Comparison of ENCODE assay signal across 9 cellular contexts in the genomic region with DNA sequence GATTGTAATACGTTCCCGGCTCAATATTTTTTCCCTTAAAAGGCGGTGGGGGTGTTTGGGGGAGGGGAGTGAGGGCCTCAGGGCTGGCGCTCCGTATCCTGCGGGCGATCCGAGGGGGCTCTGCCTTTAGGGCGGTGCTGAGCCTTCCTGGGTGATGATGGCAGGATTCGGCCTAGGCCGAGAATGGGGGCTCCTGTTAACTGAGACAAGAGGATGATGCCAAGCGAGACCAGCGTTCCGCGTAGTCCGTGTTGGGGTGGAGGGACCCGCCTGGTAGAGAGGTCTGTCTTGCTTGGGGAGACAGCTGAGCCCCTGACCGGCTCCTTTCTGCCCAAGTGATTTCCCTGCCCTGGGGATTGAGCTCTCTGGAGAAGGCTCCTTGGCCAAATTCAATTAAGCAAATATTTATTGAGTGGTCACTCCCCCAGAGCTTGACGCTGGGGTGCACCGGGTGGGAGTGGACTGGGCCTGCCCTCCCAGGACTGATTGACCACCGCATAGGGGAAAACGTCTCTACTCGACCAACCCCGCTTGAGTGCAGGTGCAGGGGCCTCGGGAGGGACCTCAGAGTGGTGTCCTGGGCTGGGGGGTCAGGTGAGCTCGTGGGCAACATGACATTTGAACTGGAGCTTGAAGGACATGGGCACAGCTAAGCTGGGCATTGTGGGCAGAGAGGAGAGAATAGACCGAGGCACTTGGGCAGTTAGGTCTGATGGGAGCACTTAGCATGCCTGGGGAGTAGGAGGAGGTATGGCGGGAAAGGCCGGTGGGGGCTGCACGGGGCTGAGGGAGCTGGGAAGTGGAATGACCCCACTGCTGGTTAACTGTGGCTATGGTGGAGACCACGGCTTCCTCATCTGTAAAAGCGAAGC. TPM values are rescaled to one million over a fixed set of nuclear protein-coding genes. Genes with fewer than 3 reads are reported as not detected.
DNase-seq lines count a peak whose midpoint lies in the region; ATAC-seq and TF ChIP-seq lines count a peak whose summit lies in the region.
"Had no signal": no experiment of that assay in that cellular context is flagged by ENCODE, and none has a peak within 500 bp of the region (broad histone marks: within the 10 kb centered on the region; RNA-seq: fewer than 3 reads in every experiment).

No MANE protein-coding gene starts in this region.

- no peak for TF ChIP-seq POLR2A in prostate gland (IDR thresholded peaks at IDR 0.05)

- no peak for ATAC-seq in GM21367 (IDR thresholded peaks at IDR 0.05; ENCODE audit: unreplicated experiment)

- H3K27me3 Mint-ChIP-seq in CD8-positive, alpha-beta memory T cell, result peaks cover 5 to 24% of the 10 kb centered on the region in 2 donors

- H4K20me1 ChIP-seq in OCI-LY3 (ENCODE audit: insufficient read depth, low read length), result peaks cover 51% of the 10 kb centered on the region

- H3K36me3 ChIP-seq in CD8-positive, alpha-beta memory T cell (ENCODE audit: insufficient read depth, low read length), result no peaks in the 10 kb centered on the region
- H3K36me3 ChIP-seq in OCI-LY3 (replicated peaks; ENCODE audit: low read depth, low read length), result peaks cover 35% of the 10 kb centered on the region
- no peaks in the 10 kb centered on the region for H3K36me3 ChIP-seq in prostate gland

- TF ChIP-seq CTCF in OCI-LY3 (IDR thresholded peaks at IDR 0.05; ENCODE audit: low read depth, low read length), result no peak
- TF ChIP-seq CTCF in foreskin fibroblast (IDR thresholded peaks at IDR 0.05; ENCODE audit: low read depth, low read length), result no peak
- no peak for TF ChIP-seq CTCF in prostate gland (IDR thresholded peaks at IDR 0.05)

- H3K27ac ChIP-seq in CD8-positive, alpha-beta memory T cell (ENCODE audit: low read depth, low read length), result no peak overlapping the region
- H3K27ac ChIP-seq in OCI-LY3 (ENCODE audit: low read length) (peak overlapping the region; percentile 77), prostate gland (peak overlapping the region in 1 of 2 donors; percentile 43)

- H3K9me3 Mint-ChIP-seq in CD8-positive, alpha-beta memory T cell, result no peaks in the 10 kb centered on the region

- H3K4me3 ChIP-seq in CD8-positive, alpha-beta memory T cell (ENCODE audit: low read length), result peak overlapping the region; percentile 27
- peak overlapping the region; percentile 97 for H3K4me3 ChIP-seq in OCI-LY3 (ENCODE audit: low read length)
- peak overlapping the region; percentile 56 to 59 for H3K4me3 ChIP-seq in foreskin fibroblast (ENCODE audit: low read depth in 1 of 2, low read length in 2 of 2)
- peak overlapping the region; percentile 42 to 55 for H3K4me3 ChIP-seq in prostate gland

- peak in 2 of 5 donors; percentile 6 to 47 for DNase-seq in CD8-positive, alpha-beta memory T cell
- no peak for DNase-seq in foreskin fibroblast
- DNase-seq in prostate gland (ENCODE audit: low spot score), result no peak
- DNase-seq in DMS114 treated with DMSO at 0.1 percent for 48 hours (lab: John Stamatoyannopoulos, UW; ENCODE audit: unreplicated experiment), result no peak
- no peak for DNase-seq in inferior parietal cortex (ENCODE audit: extremely low spot score)
- no peak for DNase-seq in NCI-H128 (lab: John Stamatoyannopoulos, UW; ENCODE audit: unreplicated experiment)
- DNase-seq: NCI-H1930 had no signal

- peaks cover 0 to 2% (median 0%) of the 10 kb centered on the region in 3 donors for H3K36me3 Mint-ChIP-seq in CD8-positive, alpha-beta memory T cell

- H3K79me2 ChIP-seq in OCI-LY3 (ENCODE audit: low read length), result peaks cover 81% of the 10 kb centered on the region

- H3K9me3 ChIP-seq in CD8-positive, alpha-beta memory T cell (ENCODE audit: low read length), result no peaks in the 10 kb centered on the region
- no peaks in the 10 kb centered on the region for H3K9me3 ChIP-seq in OCI-LY3 (ENCODE audit: insufficient read depth, low read length)
- no peaks in the 10 kb centered on the region for H3K9me3 ChIP-seq in prostate gland

- no peak overlapping the region for H2AFZ ChIP-seq in OCI-LY3 (ENCODE audit: low read depth, low read length)

- H3K9ac ChIP-seq in OCI-LY3 (ENCODE audit: low read length), result peak overlapping the region; percentile 98

- intact Hi-C loops in prostate gland (cut with DNase I), result loop anchor here (5.0 kb wide), 1 partner anchor 51 kb away; no protein-coding TSS in a partner anchor

- WGBS in prostate gland, result 47% methylated on average over 32 of the region's 32 CpGs

- POLR2A ChIA-PET in CD8-positive, alpha-beta memory T cell (lab: Charles Lee), result no interaction called here

- peak overlapping the region; percentile 60 to 81 (median 73) for H3K4me3 Mint-ChIP-seq in CD8-positive, alpha-beta memory T cell

- peaks cover 21% of the 10 kb centered on the region for H3K27me3 ChIP-seq in CD8-positive, alpha-beta memory T cell (ENCODE audit: insufficient read depth, low read length, poor library complexity, severe bottlenecking)
- H3K27me3 ChIP-seq in OCI-LY3 (ENCODE audit: low read depth, low read length), result no peaks in the 10 kb centered on the region
- no peaks in the 10 kb centered on the region for H3K27me3 ChIP-seq in prostate gland (replicated peaks; ENCODE audit: insufficient read depth)

- H3K27ac Mint-ChIP-seq in CD8-positive, alpha-beta memory T cell, result peak overlapping the region in 7 of 8 donors; percentile 19 to 87 (median 74)

- H3K4me2 ChIP-seq in OCI-LY3 (ENCODE audit: low read length), result peak overlapping the region; percentile 99

- peaks cover 15% of the 10 kb centered on the region for H3K4me1 ChIP-seq in CD8-positive, alpha-beta memory T cell (ENCODE audit: insufficient read depth, low read length)
- H3K4me1 ChIP-seq in OCI-LY3 (ENCODE audit: low read length), result peaks cover 42% of the 10 kb centered on the region
- H3K4me1 ChIP-seq in prostate gland (replicated peaks), result peaks cover 11% of the 10 kb centered on the region

- peaks cover 12 to 26% (median 15%) of the 10 kb centered on the region in 3 donors for H3K4me1 Mint-ChIP-seq in CD8-positive, alpha-beta memory T cell

- CTCF ChIA-PET in CD8-positive, alpha-beta memory T cell (lab: Charles Lee), result interaction anchor here (0.6 kb wide), 1 partner anchor 48 kb away, joined by 3 read pairs; no protein-coding TSS in a partner anchor

RNA-seq across cellular contexts. Expression of gene GNAZ, which starts 1.1 kb away (rescaled TPM):
- total RNA-seq in CD8-positive, alpha-beta memory T cell, result 1 to 10 TPM; 2.0 to 2.6 TPM
- polyA plus RNA-seq in CD8-positive, alpha-beta memory T cell, result 0.53 TPM
- total RNA-seq in prostate gland, result 10 to 100 TPM in 1 of 2 donors, 1 to 10 TPM in 1; 5.7 to 22.6 TPM

Comparison
In these comparisons a context has a peak if more than half of its experiments do, and no peak if none do; other contexts are left out.
1. H3K4me3 ChIP-seq: peak in every context shown above with its lines; median percentile 97 in OCI-LY3; 58 in foreskin fibroblast; 48 in prostate gland; 27 in CD8-positive, alpha-beta memory T cell.